9 cellular contexts compared by ENCODE assay signal in the genomic region with DNA sequence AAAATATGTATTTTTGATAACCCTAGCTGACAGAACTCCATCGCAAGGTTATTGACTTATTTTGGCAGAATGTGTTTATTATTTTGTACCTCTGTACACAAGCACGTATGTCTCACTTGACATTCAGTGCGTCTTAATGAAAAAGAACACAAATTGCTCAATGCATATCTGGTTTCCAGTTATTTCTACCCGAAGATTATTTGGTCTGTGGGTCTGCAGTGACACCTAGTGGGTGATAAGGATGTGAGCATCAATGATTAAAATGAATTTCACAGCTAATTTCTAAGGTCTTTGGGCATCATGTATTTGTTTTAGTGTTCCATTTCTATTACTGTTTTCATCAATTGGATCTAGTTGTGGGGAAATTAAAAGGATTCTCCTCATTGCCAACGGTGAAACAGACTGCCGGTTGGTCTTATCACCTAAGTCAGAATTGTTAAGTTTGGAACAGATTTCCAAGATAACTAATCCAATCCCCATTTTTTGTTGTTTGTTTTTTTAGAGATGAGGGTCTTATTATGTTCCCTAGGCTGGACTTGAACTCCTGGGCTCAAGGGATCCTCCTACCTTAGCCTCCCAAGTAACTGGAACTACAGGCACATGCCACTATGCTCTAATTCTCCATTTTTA.
DNase-seq lines count a peak whose midpoint lies in the region; ATAC-seq and TF ChIP-seq lines count a peak whose summit lies in the region.
"Had no signal": no experiment of that assay in that cellular context is flagged by ENCODE, and none has a peak within 500 bp of the region (broad histone marks: within the 10 kb centered on the region; RNA-seq: fewer than 3 reads in every experiment).

No MANE protein-coding gene starts in this region.

- peak; percentile 17 to 75 (median 51) for DNase-seq in NCI-H1417 (lab: John Stamatoyannopoulos, UW)
- DNase-seq in NCI-H1417 treated with DMSO at 0.1 percent for 48 hours (lab: John Stamatoyannopoulos, UW): no peak
- DNase-seq in MM.1S: peak; percentile 41
- DNase-seq in SKM-1 (lab: John Stamatoyannopoulos, UW; ENCODE audit: unreplicated experiment): peak; percentile 35
- peak; percentile 7 to 60 for DNase-seq in T47D (ENCODE audit: low read depth in 1 of 2, low spot score in 1 of 2)
- DNase-seq in kidney glomerular epithelial cell (lab: John Stamatoyannopoulos, UW): peak; percentile 58
- peak; percentile 23 for DNase-seq in stimulated activated CD8-positive, alpha-beta memory T cell treated with anti-CD3 and anti-CD28 coated beads, Interleukin-15, amount 100 ng/mL, for 1 hour (ENCODE audit: low read depth)

- H3K79me2 ChIP-seq in MM.1S (ENCODE audit: low read length): no peaks in the 10 kb centered on the region

- H3F3A ChIP-seq in MM.1S (ENCODE audit: insufficient read depth, low read length): no peaks in the 10 kb centered on the region

- H3K9me2 ChIP-seq in MM.1S (replicated peaks; ENCODE audit: insufficient read depth, low read length): no peaks in the 10 kb centered on the region

- no peaks in the 10 kb centered on the region for H3K27me3 ChIP-seq in MM.1S (replicated peaks; ENCODE audit: insufficient read depth, low read length)
- H3K27me3 ChIP-seq: BLaER1 treated with 17β-estradiol and CSF1 and Interleukin-3, amounts not matched to agents 10 nM and 100 nM had no signal

- H3K4me2 ChIP-seq in MM.1S (ENCODE audit: low read depth, low read length): no peak overlapping the region
- H3K4me2 ChIP-seq: BLaER1 treated with 17β-estradiol and CSF1 and Interleukin-3, amounts not matched to agents 10 nM and 100 nM had no signal

- H3K4me1 ChIP-seq in MM.1S (ENCODE audit: low read length): no peaks in the 10 kb centered on the region
- H3K4me1 ChIP-seq: BLaER1 treated with 17β-estradiol and CSF1 and Interleukin-3, amounts not matched to agents 10 nM and 100 nM had no signal

- ATAC-seq in HG03432 (IDR thresholded peaks at IDR 0.05; ENCODE audit: unreplicated experiment): no peak

- H4K20me1 ChIP-seq in MM.1S (ENCODE audit: insufficient read depth, low read length): no peaks in the 10 kb centered on the region

- peak; percentile 63 for TF ChIP-seq CTCF in MM.1S (IDR thresholded peaks at IDR 0.05; ENCODE audit: low read length)

- no peak overlapping the region for H2AFZ ChIP-seq in MM.1S (ENCODE audit: low read length)

- H3K27ac ChIP-seq in MM.1S (ENCODE audit: low read length): no peak overlapping the region

- H3K9me3 ChIP-seq in MM.1S (replicated peaks; ENCODE audit: insufficient read depth, low read length): no peaks in the 10 kb centered on the region
- H3K9me3 ChIP-seq: BLaER1 treated with 17β-estradiol and CSF1 and Interleukin-3, amounts not matched to agents 10 nM and 100 nM had no signal

- in situ Hi-C loops in T47D (cut with HindIII; ENCODE audit: low pct_unique_long_range_greater_than_20kb, low sequenced_read_pairs): no loop called here

- H3K36me3 ChIP-seq in MM.1S (replicated peaks; ENCODE audit: insufficient read depth, low read length): no peaks in the 10 kb centered on the region

- H3K4me3 ChIP-seq in MM.1S (ENCODE audit: low read length): no peak overlapping the region
- H3K4me3 ChIP-seq: BLaER1 treated with 17β-estradiol and CSF1 and Interleukin-3, amounts not matched to agents 10 nM and 100 nM had no signal

- no peak overlapping the region for H3K9ac ChIP-seq in MM.1S (ENCODE audit: low read length)
